ENCODE assay signal across 15 cellular contexts in the genomic region with DNA sequence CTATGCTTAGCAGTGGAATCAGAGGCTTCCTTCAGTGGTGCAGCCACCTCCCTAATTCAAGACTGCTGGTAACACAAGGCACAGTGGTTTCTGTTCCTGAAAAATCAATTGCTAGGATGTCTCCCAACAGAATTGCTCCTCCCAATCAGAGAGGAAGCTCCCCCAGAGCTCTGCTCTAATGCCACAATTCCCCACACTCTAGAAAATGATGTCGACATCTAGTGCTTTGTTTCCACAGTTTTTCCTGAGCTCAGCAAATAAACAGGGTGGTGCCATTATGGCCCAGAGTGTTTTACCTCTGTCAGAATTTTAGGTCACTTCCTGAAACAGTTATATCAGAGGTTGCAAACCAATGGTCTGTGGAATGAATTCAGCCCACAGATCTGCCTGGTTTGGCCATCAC. TPM values are rescaled to one million over a fixed set of nuclear protein-coding genes. Genes with fewer than 3 reads are reported as not detected.
A peak's percentile ranks its signal among the peaks of the same experiment; 100 is the strongest.
DNase-seq lines count a peak whose midpoint lies in the region; ATAC-seq, FAIRE-seq and TF ChIP-seq lines count a peak whose summit lies in the region.
"Had no signal": no experiment of that assay in that cellular context is flagged by ENCODE, and none has a peak within 500 bp of the region (broad histone marks: within the 10 kb centered on the region; RNA-seq: fewer than 3 reads in every experiment).

No MANE protein-coding gene starts in this region.

- no peak for TF ChIP-seq EP300 in K562 (IDR thresholded peaks at IDR 0.05; ENCODE audit: low read length)

- H3K9me1 ChIP-seq in K562 (ENCODE audit: control insufficient read depth, insufficient read depth, low read length) = no peaks in the 10 kb centered on the region

- no peak overlapping the region for H2BK5ac ChIP-seq in mesendoderm (ENCODE audit: low read length)

- no peak overlapping the region for H2AFZ ChIP-seq in K562 (ENCODE audit: low read depth, low read length)
- H2AFZ ChIP-seq: parathyroid adenoma had no signal

- CTCF ChIA-PET in K562 (lab: Yijun Ruan, JAX; ENCODE audit: low intra/inter-chr PET ratio) = no interaction called here

- H3K18ac ChIP-seq in mesendoderm (ENCODE audit: low read length) = no peak overlapping the region

- H3K36me3 ChIP-seq in right atrium auricular region (peaks cover 4% of the 10 kb centered on the region), K562 (ENCODE audit: control insufficient read depth, insufficient read depth, low read length) (peaks cover 42% of the 10 kb centered on the region), right lobe of liver (peaks cover 0 to 5% (median 0%) of the 10 kb centered on the region in 4 donors), upper lobe of right lung (peaks cover 8% of the 10 kb centered on the region), mesendoderm (ENCODE audit: control insufficient read depth, insufficient read depth, low read length) (no peaks in the 10 kb centered on the region)
- H3K36me3 ChIP-seq: cardiac muscle cell, SJCRH30 had no signal

- TF ChIP-seq CTCF in right atrium auricular region (IDR thresholded peaks at IDR 0.05) = no peak
- no peak for TF ChIP-seq CTCF in K562 (IDR thresholded peaks at IDR 0.05 in 2 of 3, conservative IDR thresholded peaks at IDR 0.05 in 1 of 3; ENCODE audit: insufficient read depth in 2 of 3, low read depth in 1 of 3, low read length in 3 of 3)
- no peak for TF ChIP-seq CTCF in right lobe of liver (IDR thresholded peaks at IDR 0.05)
- no peak for TF ChIP-seq CTCF in upper lobe of right lung (IDR thresholded peaks at IDR 0.05)

- POLR2A ChIA-PET in K562 (lab: Yijun Ruan, JAX) = no interaction called here

- H2AK5ac ChIP-seq in mesendoderm (ENCODE audit: low read length) = no peak overlapping the region

- H3K79me1 ChIP-seq in mesendoderm (ENCODE audit: low read length) = no peaks in the 10 kb centered on the region

- no peak overlapping the region for H2BK120ac ChIP-seq in mesendoderm (ENCODE audit: low read depth, low read length)

- H3K9ac ChIP-seq in K562 (ENCODE audit: insufficient read depth in 1 of 2, low read depth in 2 of 2, low read length in 2 of 2) (no peak overlapping the region), mesendoderm (ENCODE audit: low read length) (no peak overlapping the region)
- H3K9ac ChIP-seq: parathyroid adenoma had no signal

- 70% methylated on average over 1 of the region's 1 CpG for WGBS in K562 (ENCODE audit: insufficient coverage, low coverage, missing lambda C conversion rate)
- 67% methylated on average over 1 of the region's 1 CpG for WGBS in right lobe of liver (ENCODE audit: insufficient coverage, low coverage, low lambda C conversion rate, missing lambda C conversion rate)
- WGBS in mesendoderm (ENCODE audit: extremely low coverage, insufficient coverage, low lambda C conversion rate) = no CpG with 5 or more reads among the region's 1 CpG

- no peak for TF ChIP-seq POLR2A in K562 (conservative IDR thresholded peaks at IDR 0.05)
- no peak for TF ChIP-seq POLR2A in right lobe of liver (IDR thresholded peaks at IDR 0.05)

- in situ Hi-C loops in K562 (cut with MboI) = no loop called here

- H4K20me1 ChIP-seq in K562 (replicated peaks; ENCODE audit: control insufficient read depth, insufficient read depth, low read length) = no peaks in the 10 kb centered on the region

- H2BK15ac ChIP-seq in mesendoderm (replicated peaks; ENCODE audit: low read depth) = no peak overlapping the region

- TF ChIP-seq RAD21 in K562 (CRISPR knock-in tag; conservative IDR thresholded peaks at IDR 0.05 in 1 of 2, IDR thresholded peaks at IDR 0.05 in 1 of 2) = no peak

- ATAC-seq in Right ventricle myocardium inferior (peak; percentile 74), K562 (no peak), right lobe of liver (peak in 3 of 4 donors; percentile 54 to 69 (median 62)), upper lobe of right lung (peak; percentile 88), GM21447 (IDR thresholded peaks at IDR 0.05; ENCODE audit: unreplicated experiment) (no peak)

- DNase-seq in Right ventricle myocardium inferior (ENCODE audit: missing footprints) (no peak), right atrium auricular region (ENCODE audit: low spot score) (no peak), K562 (ENCODE audit: extremely low read depth in 1 of 4, low spot score in 3 of 4) (no peak), right lobe of liver (no peak), upper lobe of right lung (no peak), occipital lobe (lab: John Stamatoyannopoulos, UW) (no peak), mesendoderm (no peak)
- DNase-seq: activated T-cell treated with anti-CD3 and anti-CD28 coated beads, Interleukin-2, amount 50 U/mL, for 24 hours; NCI-H1048; T-helper 9 cell had no signal

- no peak for FAIRE-seq in K562 (lab: Jason Lieb, UNC)
- FAIRE-seq: GM12892 had no signal

- intact Hi-C loops in Right ventricle myocardium inferior (cut with DNase I) = no loop called here
- intact Hi-C loops in K562 (cut with micrococcal nuclease) = no loop called here
- intact Hi-C loops in right lobe of liver (cut with DNase I) = no loop called here
- intact Hi-C loops in upper lobe of right lung (cut with DNase I) = no loop called here

- no peaks in the 10 kb centered on the region for H3K4me1 ChIP-seq in right atrium auricular region
- H3K4me1 ChIP-seq in K562 (replicated peaks in 1 of 2; ENCODE audit: control insufficient read depth in 2 of 2, insufficient read depth in 2 of 2, low read length in 2 of 2) = no peaks in the 10 kb centered on the region; a peak in 1 of 5 replicates
- no peaks in the 10 kb centered on the region for H3K4me1 ChIP-seq in right lobe of liver
- H3K4me1 ChIP-seq in upper lobe of right lung = no peaks in the 10 kb centered on the region
- no peaks in the 10 kb centered on the region for H3K4me1 ChIP-seq in mesendoderm (ENCODE audit: control insufficient read depth, low read depth, low read length)
- H3K4me1 ChIP-seq: parathyroid adenoma, SJCRH30 had no signal

- no TSS peak for BruUV-seq in K562 (replicated peaks; lab: Mats Ljungman, UMichigan)

- H3K27ac ChIP-seq in right atrium auricular region (no peak overlapping the region), K562 (ENCODE audit: extremely low read depth, low read depth, low read length) (no peak overlapping the region), right lobe of liver (no peak overlapping the region), upper lobe of right lung (no peak overlapping the region), mesendoderm (ENCODE audit: low read depth, low read length) (no peak overlapping the region)
- H3K27ac ChIP-seq: cardiac muscle cell, parathyroid adenoma, SJCRH30 had no signal

- no peak overlapping the region for H4K5ac ChIP-seq in mesendoderm (ENCODE audit: low read length)

- no peak overlapping the region for H3K23ac ChIP-seq in mesendoderm (ENCODE audit: low read length)

- no peak overlapping the region for H3K4ac ChIP-seq in mesendoderm (ENCODE audit: low read depth, low read length)

- no peak overlapping the region for H3K4me2 ChIP-seq in K562 (ENCODE audit: insufficient read depth, low read length)
- no peak overlapping the region for H3K4me2 ChIP-seq in mesendoderm (ENCODE audit: low read length)

- H3K27me3 ChIP-seq in right atrium auricular region (no peaks in the 10 kb centered on the region), K562 (ENCODE audit: control insufficient read depth in 2 of 2, insufficient read depth in 2 of 2, low read length in 2 of 2) (no peaks in the 10 kb centered on the region), right lobe of liver (no peaks in the 10 kb centered on the region), upper lobe of right lung (no peaks in the 10 kb centered on the region), mesendoderm (ENCODE audit: insufficient read depth, low read length, poor library complexity) (no peaks in the 10 kb centered on the region)
- H3K27me3 ChIP-seq: cardiac muscle cell, SJCRH30 had no signal

- no peaks in the 10 kb centered on the region for H3K79me2 ChIP-seq in K562 (ENCODE audit: control insufficient read depth, insufficient read depth, low read length)
- no peaks in the 10 kb centered on the region for H3K79me2 ChIP-seq in mesendoderm (ENCODE audit: control insufficient read depth, insufficient read depth, low read length)
- H3K79me2 ChIP-seq: parathyroid adenoma had no signal

- no peak overlapping the region for H4K8ac ChIP-seq in mesendoderm (ENCODE audit: low read depth, low read length)

- H3K9me3 ChIP-seq in right atrium auricular region = no peaks in the 10 kb centered on the region
- H3K9me3 ChIP-seq in K562 (replicated peaks; ENCODE audit: control insufficient read depth, insufficient read depth, low read depth, low read length) = no peaks in the 10 kb centered on the region
- no peaks in the 10 kb centered on the region for H3K9me3 ChIP-seq in right lobe of liver
- H3K9me3 ChIP-seq in upper lobe of right lung = no peaks in the 10 kb centered on the region
- H3K9me3 ChIP-seq: SJCRH30 had no signal

- no peak overlapping the region for H3K56ac ChIP-seq in mesendoderm (ENCODE audit: low read length)

- no peak overlapping the region for H3K4me3 ChIP-seq in right atrium auricular region
- H3K4me3 ChIP-seq in K562 = no peak overlapping the region
- no peak overlapping the region for H3K4me3 ChIP-seq in right lobe of liver
- no peak overlapping the region for H3K4me3 ChIP-seq in upper lobe of right lung
- no peak overlapping the region for H3K4me3 ChIP-seq in mesendoderm (ENCODE audit: low read length)
- H3K4me3 ChIP-seq: cardiac muscle cell, SJCRH30 had no signal

RNA-seq across cellular contexts. Expression of a gene that starts 24.7 kb away (rescaled TPM):
- total RNA-seq in Right ventricle myocardium inferior (12.4 TPM), right atrium auricular region (10 to 100 TPM; 18.4 to 32.4 TPM), K562 (2014; rRNA removed) (10.9 and 18.9 TPM in 2 replicates), K562 (2014; rRNA removed; fragmentation: Illumina TruSeq; extraction: Trizol) (15.5 and 16.2 TPM in 2 replicates), K562 (2015; rRNA removed; fragmentation: Illumina TruSeq; extraction: Trizol) (12.7 and 15.4 TPM in 2 replicates), K562 (2021) (14.8 and 18.8 TPM in 2 replicates), right lobe of liver (10 to 100 TPM; 17.1 to 38.6 (median 23.6) TPM), upper lobe of right lung (21.9 TPM), occipital lobe (24.6 TPM)
- total RNA-seq in K562 (2011; cell fraction: chromatin; rRNA removed; ENCODE audit: low replicate concordance) = 10.2 and 30.3 TPM in 2 replicates
- total RNA-seq in K562 (2011; cell fraction: nucleolus; rRNA removed) = 4.5 and 7.9 TPM in 2 replicates
- 11.4 and 20.8 TPM in 2 replicates for total RNA-seq in K562 (2011; cell fraction: nucleoplasm; rRNA removed)
- polyA plus RNA-seq in K562 (2011; rRNA removed) (20.1 and 31.1 TPM in 2 replicates), K562 (2014; fragmentation: Illumina TruSeq; extraction: Trizol) (20.0 and 23.2 TPM in 2 replicates), K562 (2014; fragmentation: Nextera tagmentation; extraction: Ambion mirVana) (1 to 10 TPM; 2.4 to 3.5 TPM), K562 (2014; rRNA removed) (14.8 and 15.6 TPM in 2 replicates)
- 16.4 and 20.3 TPM in 2 replicates for polyA plus RNA-seq in K562 (2011; cell fraction: cytosol; rRNA removed)
- polyA plus RNA-seq in K562 (2011; cell fraction: nucleus; rRNA removed) = 23.1 and 24.9 TPM in 2 replicates
- polyA plus RNA-seq in K562 (2012) = 15.7 and 19.2 TPM in 2 replicates
- polyA minus RNA-seq in K562 (2011; rRNA and poly(A)+ RNA removed) = 32.2 and 50.1 TPM in 2 replicates
- polyA minus RNA-seq in K562 (2011; cell fraction: cytosol; rRNA and poly(A)+ RNA removed) = 8.7 and 14.2 TPM in 2 replicates
- polyA minus RNA-seq in K562 (2011; cell fraction: nucleus; rRNA and poly(A)+ RNA removed) = 14.0 and 16.4 TPM in 2 replicates
- 12.2 TPM for polyA plus RNA-seq in mesendoderm (2013, experiment 1 of 2)
- polyA plus RNA-seq in mesendoderm (2013, experiment 2 of 2) = 12.5 TPM

Comparison
In these comparisons a context has a peak if more than half of its experiments do, and no peak if none do; other contexts are left out.
1. ATAC-seq: peak in Right ventricle myocardium inferior (single experiment), right lobe of liver (3 of 4) and upper lobe of right lung (single experiment); none in K562 (single experiment) and GM21447 (single experiment).